2 cellular contexts compared by ENCODE assay signal in genomic region chr6:141395443-141396008, GRCh38.
TF ChIP-seq lines count a peak whose summit lies in the region.

No MANE protein-coding gene starts in this region.

TF ChIP-seq in SK-N-SH treated with all-trans-retinoic acid at 6 μM for 48 hours, 23 proteins besides CTCF, POLR2A, EP300 and RAD21 (continued from another document):
- TF ChIP-seq CSRNP3 (CRISPR knock-in tag; IDR thresholded peaks at IDR 0.05), result no peak
- TF ChIP-seq RARB (CRISPR knock-in tag; IDR thresholded peaks at IDR 0.05), result no peak
- TF ChIP-seq POU6F1 (CRISPR knock-in tag; IDR thresholded peaks at IDR 0.05; ENCODE audit: borderline replicate concordance, low read depth), result no peak
- no peak for TF ChIP-seq OSR1 (CRISPR knock-in tag; IDR thresholded peaks at IDR 0.05)
- TF ChIP-seq ISL1 (CRISPR knock-in tag; IDR thresholded peaks at IDR 0.05), result no peak
- no peak for TF ChIP-seq ZC3H10 (CRISPR knock-in tag; IDR thresholded peaks at IDR 0.05)
- TF ChIP-seq TCF4 (CRISPR knock-in tag; IDR thresholded peaks at IDR 0.05; ENCODE audit: borderline replicate concordance), result no peak
- no peak for TF ChIP-seq ZNF565 (CRISPR knock-in tag; conservative IDR thresholded peaks at IDR 0.05; ENCODE audit: low read depth)
- no peak for TF ChIP-seq PPARA (CRISPR knock-in tag; IDR thresholded peaks at IDR 0.05; ENCODE audit: borderline replicate concordance)
- no peak for TF ChIP-seq ZNF70 (CRISPR knock-in tag; IDR thresholded peaks at IDR 0.05)
- TF ChIP-seq ZFP3 (CRISPR knock-in tag; IDR thresholded peaks at IDR 0.05), result no peak
- no peak for TF ChIP-seq PATZ1 (CRISPR knock-in tag; IDR thresholded peaks at IDR 0.05; ENCODE audit: borderline replicate concordance)
- no peak for TF ChIP-seq SNAI2 (CRISPR knock-in tag; IDR thresholded peaks at IDR 0.05)

TF ChIP-seq in SK-N-SH, 30 proteins besides CTCF, POLR2A, EP300 and RAD21 (continued from another document):
- no peak for TF ChIP-seq MAX (IDR thresholded peaks at IDR 0.05; ENCODE audit: low read depth)
- no peak for TF ChIP-seq RFX5 (IDR thresholded peaks at IDR 0.05; ENCODE audit: low read length)
- no peak for TF ChIP-seq RXRA (IDR thresholded peaks at IDR 0.05; ENCODE audit: borderline replicate concordance, low read depth)
- no peak for TF ChIP-seq FOXM1 (IDR thresholded peaks at IDR 0.05; ENCODE audit: low read depth)
- TF ChIP-seq NRF1 (IDR thresholded peaks at IDR 0.05; ENCODE audit: low read depth, low read length), result no peak
- TF ChIP-seq SIN3A (IDR thresholded peaks at IDR 0.05; ENCODE audit: borderline replicate concordance, low read depth, low read length), result no peak
- TF ChIP-seq GATA2 (CRISPR knock-in tag; IDR thresholded peaks at IDR 0.05), result no peak
- TF ChIP-seq MEF2A (IDR thresholded peaks at IDR 0.05; ENCODE audit: borderline replicate concordance, low read depth), result no peak
- no peak for TF ChIP-seq USF1 (IDR thresholded peaks at IDR 0.05; ENCODE audit: borderline replicate concordance, low read depth)
